ENCODE assay signal across 16 cellular contexts in genomic region chr2:145157626-145158025, GRCh38.
DNase-seq lines count a peak whose midpoint lies in the region; ATAC-seq and TF ChIP-seq lines count a peak whose summit lies in the region.
"Had no signal": no experiment of that assay in that cellular context is flagged by ENCODE, and none has a peak within 500 bp of the region (broad histone marks: within the 10 kb centered on the region; RNA-seq: fewer than 3 reads in every experiment).

No MANE protein-coding gene starts in this region.

- H3K27me3 Mint-ChIP-seq in activated naive CD4-positive, alpha-beta T cell treated with anti-CD3 and anti-CD28 coated beads, Interleukin-2, amount 10 ng/mL, durations not matched to agents 7 days and 5 days: no peaks in the 10 kb centered on the region
- H3K27me3 Mint-ChIP-seq: B cell had no signal

- H2AFZ ChIP-seq in GM23248 (no peak overlapping the region), hepatocyte (no peak overlapping the region)

- no peaks in the 10 kb centered on the region for H4K20me1 ChIP-seq in GM23248 (ENCODE audit: insufficient read depth)
- H4K20me1 ChIP-seq in hepatocyte (ENCODE audit: insufficient read depth, poor library complexity, severe bottlenecking): no peaks in the 10 kb centered on the region

- H3K4me3 ChIP-seq in GM23248 (no peak overlapping the region), adipocyte (ENCODE audit: low read length) (no peak overlapping the region), hepatocyte (no peak overlapping the region)

- in situ Hi-C loops in GM23248 (cut with MboI): no loop called here

- CTCF ChIA-PET in activated naive CD4-positive, alpha-beta T cell treated with anti-CD3 and anti-CD28 coated beads, Interleukin-2, amount 10 ng/mL, durations not matched to agents 7 days and 5 days (lab: Charles Lee): no interaction called here

- H3K9ac ChIP-seq in GM23248 (no peak overlapping the region), adipocyte (ENCODE audit: low read length) (peak overlapping the region; percentile 4)

- H3K36me3 Mint-ChIP-seq in activated naive CD4-positive, alpha-beta T cell treated with anti-CD3 and anti-CD28 coated beads, Interleukin-2, amount 10 ng/mL, durations not matched to agents 7 days and 5 days: no peaks in the 10 kb centered on the region

- DNase-seq in GM23248 (peak; percentile 24), adipocyte (ENCODE audit: low read depth) (no peak), hepatocyte (ENCODE audit: low spot score) (no peak), smooth muscle cell of the brain vasculature (ENCODE audit: low read depth, low spot score) (peak; percentile 15)
- DNase-seq in NK-92 treated with Interleukin-12 subunit alpha and Interleukin-12 subunit beta, amount 100 ng/mL, for 24 hours (lab: John Stamatoyannopoulos, UW): no peak
- DNase-seq in activated naive CD4-positive, alpha-beta T cell treated with anti-CD3 and anti-CD28 coated beads, Interleukin-2, amount 10 ng/mL, durations not matched to agents 7 days and 5 days: no peak
- no peak for DNase-seq in activated naive CD4-positive, alpha-beta T cell treated with Interleukin-2 at 50 U/mL for 16 hours
- DNase-seq: activated CD4-positive, alpha-beta T cell treated with anti-CD3 and anti-CD28 coated beads for 4 hours; activated effector memory CD4-positive, alpha-beta T cell treated with anti-CD3 and anti-CD28 coated beads, Interleukin-2, amount 50 U/mL, for 16 hours; effector CD8-positive, alpha-beta T cell; islet precursor cell; NCI-H1930; NCI-H446 had no signal

- no peak overlapping the region for H3K4me3 Mint-ChIP-seq in activated naive CD4-positive, alpha-beta T cell treated with anti-CD3 and anti-CD28 coated beads, Interleukin-2, amount 10 ng/mL, durations not matched to agents 7 days and 5 days
- H3K4me3 Mint-ChIP-seq: B cell; central memory CD8-positive, alpha-beta T cell had no signal

- H3K4me1 ChIP-seq in GM23248 (ENCODE audit: insufficient read depth) (peaks cover 18% of the 10 kb centered on the region), adipocyte (ENCODE audit: control insufficient read depth, insufficient read depth, low read length) (peaks cover 21% of the 10 kb centered on the region), hepatocyte (ENCODE audit: insufficient read depth) (no peaks in the 10 kb centered on the region)

- no peak for ATAC-seq in HG02798 (IDR thresholded peaks at IDR 0.05; ENCODE audit: poor library complexity, unreplicated experiment)

- H3K9me3 ChIP-seq in GM23248 (ENCODE audit: low read depth) (no peaks in the 10 kb centered on the region), adipocyte (ENCODE audit: control insufficient read depth, low read length) (no peaks in the 10 kb centered on the region), hepatocyte (ENCODE audit: low read depth) (no peaks in the 10 kb centered on the region)

- H3K4me2 ChIP-seq in GM23248 (ENCODE audit: unreplicated experiment): no peak overlapping the region
- H3K4me2 ChIP-seq in hepatocyte: peak overlapping the region; percentile 14

- no peaks in the 10 kb centered on the region for H3K9me2 ChIP-seq in GM23248 (ENCODE audit: insufficient read depth)
- H3K9me2 ChIP-seq in hepatocyte (replicated peaks; ENCODE audit: insufficient read depth): no peaks in the 10 kb centered on the region

- no peaks in the 10 kb centered on the region for H3K4me1 Mint-ChIP-seq in activated naive CD4-positive, alpha-beta T cell treated with anti-CD3 and anti-CD28 coated beads, Interleukin-2, amount 10 ng/mL, durations not matched to agents 7 days and 5 days
- H3K4me1 Mint-ChIP-seq: central memory CD8-positive, alpha-beta T cell had no signal

- TF ChIP-seq CTCF in hepatocyte (IDR thresholded peaks at IDR 0.05; ENCODE audit: poor library complexity): no peak

- H3K79me2 ChIP-seq in GM23248 (ENCODE audit: insufficient read depth): no peaks in the 10 kb centered on the region
- H3K79me2 ChIP-seq in hepatocyte: no peaks in the 10 kb centered on the region

- H3F3A ChIP-seq in GM23248 (ENCODE audit: insufficient read depth): peaks cover 15% of the 10 kb centered on the region; the same call in 1 of the 2 replicates

- H3K27ac Mint-ChIP-seq in activated naive CD4-positive, alpha-beta T cell treated with anti-CD3 and anti-CD28 coated beads, Interleukin-2, amount 10 ng/mL, durations not matched to agents 7 days and 5 days: no peak overlapping the region
- H3K27ac Mint-ChIP-seq: B cell had no signal

- WGBS in GM23248 (ENCODE audit: low coverage in 1 of 2, low lambda C conversion rate in 2 of 2, missing lambda C conversion rate in 2 of 2), 2 experiments: 0 to 3% methylated on average over 1 of the region's 1 CpG
- WGBS in hepatocyte (ENCODE audit: low lambda C conversion rate, missing lambda C conversion rate): 48% methylated on average over 1 of the region's 1 CpG

- no peaks in the 10 kb centered on the region for H3K27me3 ChIP-seq in GM23248 (replicated peaks; ENCODE audit: insufficient read depth)
- H3K27me3 ChIP-seq in adipocyte (replicated peaks; ENCODE audit: control insufficient read depth, insufficient read depth, low read length): no peaks in the 10 kb centered on the region
- H3K27me3 ChIP-seq in hepatocyte: no peaks in the 10 kb centered on the region

- H3K27ac ChIP-seq in GM23248 (peak overlapping the region; percentile 14), hepatocyte (peak overlapping the region; percentile 13)

- H3K36me3 ChIP-seq in GM23248 (ENCODE audit: low read depth) (no peaks in the 10 kb centered on the region), adipocyte (ENCODE audit: control insufficient read depth, insufficient read depth, low read length, severe bottlenecking) (no peaks in the 10 kb centered on the region), hepatocyte (replicated peaks; ENCODE audit: insufficient read depth, low read depth) (no peaks in the 10 kb centered on the region)

- no peaks in the 10 kb centered on the region for H3K9me3 Mint-ChIP-seq in activated naive CD4-positive, alpha-beta T cell treated with anti-CD3 and anti-CD28 coated beads, Interleukin-2, amount 10 ng/mL, durations not matched to agents 7 days and 5 days

Comparison
In these comparisons a context has a peak if more than half of its experiments do, and no peak if none do; other contexts are left out.
1. DNase-seq: peak in GM23248 (single experiment) and smooth muscle cell of the brain vasculature (single experiment); none in adipocyte (single experiment), hepatocyte (single experiment), NK-92 treated with Interleukin-12 subunit alpha and Interleukin-12 subunit beta, amount 100 ng/mL, for 24 hours (single experiment), activated naive CD4-positive, alpha-beta T cell treated with anti-CD3 and anti-CD28 coated beads, Interleukin-2, amount 10 ng/mL, durations not matched to agents 7 days and 5 days (single experiment) and activated naive CD4-positive, alpha-beta T cell treated with Interleukin-2 at 50 U/mL for 16 hours (single experiment).